ENCODE assay signal across 2 cellular contexts in the genomic region with DNA sequence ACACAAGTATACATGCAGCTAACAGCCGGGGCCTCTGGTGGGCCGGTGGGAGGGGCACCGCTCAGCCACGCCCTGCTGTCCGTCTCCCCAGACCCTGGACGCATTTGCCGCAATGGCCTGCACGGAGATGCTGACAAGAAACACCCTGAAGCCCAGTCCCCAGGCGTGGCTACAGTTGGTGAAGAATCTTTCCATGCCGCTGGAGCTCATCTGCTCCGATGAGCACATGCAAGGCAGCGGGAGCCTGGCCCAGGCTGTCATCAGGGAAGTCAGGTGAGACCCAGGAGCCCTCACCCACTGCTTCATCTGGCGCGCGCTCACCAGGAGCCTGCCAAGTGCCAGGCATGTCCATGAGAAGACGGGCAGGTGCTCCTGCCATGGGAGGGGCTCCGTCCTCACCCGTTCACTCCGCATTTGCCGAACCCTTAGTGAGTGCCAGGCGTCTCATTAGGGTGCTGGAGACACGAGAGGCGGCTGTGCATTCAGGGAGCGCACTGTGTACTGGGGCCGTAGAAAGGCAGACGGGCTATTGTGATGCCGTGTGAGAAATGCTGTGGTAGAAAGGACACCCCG.
TF ChIP-seq lines count a peak whose summit lies in the region.

No MANE protein-coding gene starts in this region.

TF ChIP-seq in A549, 52 proteins besides CTCF, POLR2A, EP300 and RAD21:
- TF ChIP-seq, protein P1, sequence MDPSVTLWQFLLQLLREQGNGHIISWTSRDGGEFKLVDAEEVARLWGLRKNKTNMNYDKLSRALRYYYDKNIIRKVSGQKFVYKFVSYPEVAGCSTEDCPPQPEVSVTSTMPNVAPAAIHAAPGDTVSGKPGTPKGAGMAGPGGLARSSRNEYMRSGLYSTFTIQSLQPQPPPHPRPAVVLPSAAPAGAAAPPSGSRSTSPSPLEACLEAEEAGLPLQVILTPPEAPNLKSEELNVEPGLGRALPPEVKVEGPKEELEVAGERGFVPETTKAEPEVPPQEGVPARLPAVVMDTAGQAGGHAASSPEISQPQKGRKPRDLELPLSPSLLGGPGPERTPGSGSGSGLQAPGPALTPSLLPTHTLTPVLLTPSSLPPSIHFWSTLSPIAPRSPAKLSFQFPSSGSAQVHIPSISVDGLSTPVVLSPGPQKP (IDR thresholded peaks at IDR 0.05; ENCODE audit: low read depth, low read length): no peak
- no peak for TF ChIP-seq HOXB5 (CRISPR knock-in tag; IDR thresholded peaks at IDR 0.05)
- TF ChIP-seq NFE2L2 (conservative IDR thresholded peaks at IDR 0.05; ENCODE audit: low read length): no peak
- TF ChIP-seq ESRRA (IDR thresholded peaks at IDR 0.05; ENCODE audit: borderline replicate concordance, low read length): no peak
- no peak for TF ChIP-seq HES2 (IDR thresholded peaks at IDR 0.05)
- TF ChIP-seq, protein P2, sequence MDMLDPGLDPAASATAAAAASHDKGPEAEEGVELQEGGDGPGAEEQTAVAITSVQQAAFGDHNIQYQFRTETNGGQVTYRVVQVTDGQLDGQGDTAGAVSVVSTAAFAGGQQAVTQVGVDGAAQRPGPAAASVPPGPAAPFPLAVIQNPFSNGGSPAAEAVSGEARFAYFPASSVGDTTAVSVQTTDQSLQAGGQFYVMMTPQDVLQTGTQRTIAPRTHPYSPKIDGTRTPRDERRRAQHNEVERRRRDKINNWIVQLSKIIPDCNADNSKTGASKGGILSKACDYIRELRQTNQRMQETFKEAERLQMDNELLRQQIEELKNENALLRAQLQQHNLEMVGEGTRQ (IDR thresholded peaks at IDR 0.05): no peak
- no peak for TF ChIP-seq MAX (IDR thresholded peaks at IDR 0.05)
- no peak for TF ChIP-seq HDAC2 (IDR thresholded peaks at IDR 0.05)
- TF ChIP-seq ZFP36 (IDR thresholded peaks at IDR 0.05; ENCODE audit: borderline replicate concordance, partially characterized antibody): no peak
- TF ChIP-seq, protein P3, sequence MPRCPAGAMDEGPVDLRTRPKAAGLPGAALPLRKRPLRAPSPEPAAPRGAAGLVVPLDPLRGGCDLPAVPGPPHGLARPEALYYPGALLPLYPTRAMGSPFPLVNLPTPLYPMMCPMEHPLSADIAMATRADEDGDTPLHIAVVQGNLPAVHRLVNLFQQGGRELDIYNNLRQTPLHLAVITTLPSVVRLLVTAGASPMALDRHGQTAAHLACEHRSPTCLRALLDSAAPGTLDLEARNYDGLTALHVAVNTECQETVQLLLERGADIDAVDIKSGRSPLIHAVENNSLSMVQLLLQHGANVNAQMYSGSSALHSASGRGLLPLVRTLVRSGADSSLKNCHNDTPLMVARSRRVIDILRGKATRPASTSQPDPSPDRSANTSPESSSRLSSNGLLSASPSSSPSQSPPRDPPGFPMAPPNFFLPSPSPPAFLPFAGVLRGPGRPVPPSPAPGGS (IDR thresholded peaks at IDR 0.05): no peak
- TF ChIP-seq MYC (IDR thresholded peaks at IDR 0.05; ENCODE audit: borderline replicate concordance, low read length): no peak
- TF ChIP-seq GATA3 (IDR thresholded peaks at IDR 0.05; ENCODE audit: borderline replicate concordance): no peak
- no peak for TF ChIP-seq MAFK (IDR thresholded peaks at IDR 0.05; ENCODE audit: partially characterized antibody)
- TF ChIP-seq SREBF2 (IDR thresholded peaks at IDR 0.05): no peak
- TF ChIP-seq FOSB (CRISPR knock-in tag; IDR thresholded peaks at IDR 0.05): no peak
- no peak for TF ChIP-seq E2F6 (IDR thresholded peaks at IDR 0.05; ENCODE audit: borderline replicate concordance, low read depth)
- no peak for TF ChIP-seq HOXB13 (CRISPR knock-in tag; IDR thresholded peaks at IDR 0.05; ENCODE audit: low read depth)
- no peak for TF ChIP-seq JUNB (IDR thresholded peaks at IDR 0.05)

TF ChIP-seq in GM12878, 131 proteins besides CTCF, POLR2A, EP300 and RAD21:
- TF ChIP-seq NRF1 (conservative IDR thresholded peaks at IDR 0.05; ENCODE audit: low read depth, low read length) (no peak), HCFC1 (IDR thresholded peaks at IDR 0.05; ENCODE audit: low read length) (no peak), HDAC2 (IDR thresholded peaks at IDR 0.05) (no peak)
